7 cellular contexts compared by ENCODE assay signal in genomic region chr3:171646357-171647133, GRCh38.
DNase-seq lines count a peak whose midpoint lies in the region; ATAC-seq and TF ChIP-seq lines count a peak whose summit lies in the region.

No MANE protein-coding gene starts in this region.

- no peak overlapping the region for H3K4me2 ChIP-seq in Karpas-422 (ENCODE audit: low read depth, low read length, poor library complexity, severe bottlenecking)

- H3K36me3 ChIP-seq in Karpas-422 (ENCODE audit: insufficient read depth, low read length) = no peaks in the 10 kb centered on the region

- no peak overlapping the region for H3K27ac ChIP-seq in Karpas-422 (ENCODE audit: low read length)

- ATAC-seq in HG03432 (IDR thresholded peaks at IDR 0.05; ENCODE audit: unreplicated experiment) (no peak), GM19035 (IDR thresholded peaks at IDR 0.05; ENCODE audit: unreplicated experiment) (no peak)

- H4K20me1 ChIP-seq in Karpas-422 (ENCODE audit: insufficient read depth, low read depth, low read length) = no peaks in the 10 kb centered on the region

- H3K4me3 ChIP-seq in Karpas-422 (ENCODE audit: low read length) (no peak overlapping the region), fibroblast of pulmonary artery (replicated peaks; ENCODE audit: low read depth, low read length) (no peak overlapping the region)

- H3K9ac ChIP-seq in Karpas-422 (ENCODE audit: low read length) = no peak overlapping the region

- H3K4me3 Mint-ChIP-seq in osteocyte (ENCODE audit: unreplicated experiment) = no peak overlapping the region

- no peaks in the 10 kb centered on the region for H3K27me3 Mint-ChIP-seq in osteocyte (ENCODE audit: unreplicated experiment)

- no peak overlapping the region for H2AFZ ChIP-seq in Karpas-422 (ENCODE audit: low read length)

- no peaks in the 10 kb centered on the region for H3K9me2 ChIP-seq in Karpas-422 (replicated peaks; ENCODE audit: insufficient read depth, low read length)

- H3K4me1 Mint-ChIP-seq in osteocyte (ENCODE audit: unreplicated experiment) = peaks cover 9% of the 10 kb centered on the region

- no peaks in the 10 kb centered on the region for H3K79me2 ChIP-seq in Karpas-422 (ENCODE audit: low read length)

- TF ChIP-seq CTCF in fibroblast of pulmonary artery (IDR thresholded peaks at IDR 0.05; ENCODE audit: low read length, missing control alignments) = peak; percentile 63
- TF ChIP-seq CTCF in osteocyte (IDR thresholded peaks at IDR 0.05) = peak; percentile 74

- H3K27ac Mint-ChIP-seq in osteocyte (ENCODE audit: unreplicated experiment) = peak overlapping the region; percentile 15

- H3K9me3 ChIP-seq in Karpas-422 (ENCODE audit: low read length) = no peaks in the 10 kb centered on the region

- no peaks in the 10 kb centered on the region for H3K4me1 ChIP-seq in Karpas-422 (ENCODE audit: low read length)

- H3K36me3 Mint-ChIP-seq in osteocyte (ENCODE audit: unreplicated experiment) = peaks cover 4% of the 10 kb centered on the region

- no peaks in the 10 kb centered on the region for H3K27me3 ChIP-seq in Karpas-422 (ENCODE audit: low read length)

- H3K9me3 Mint-ChIP-seq in osteocyte (ENCODE audit: unreplicated experiment) = no peaks in the 10 kb centered on the region

- DNase-seq in GM04504 (ENCODE audit: low read depth) (peak; percentile 28), Karpas-422 (peak; percentile 67), SHP77 treated with DMSO at 0.1 percent for 48 hours (lab: John Stamatoyannopoulos, UW) (peak; percentile 9), fibroblast of pulmonary artery (ENCODE audit: low read depth) (peak; percentile 88), osteocyte (ENCODE audit: extremely low spot score, unreplicated experiment) (no peak)
